Comparison of ENCODE assay signal across 25 cellular contexts in genomic region chr7:81248420-81248819, GRCh38.
A peak's percentile ranks its signal among the peaks of the same experiment; 100 is the strongest.
DNase-seq lines count a peak whose midpoint lies in the region; ATAC-seq, FAIRE-seq and TF ChIP-seq lines count a peak whose summit lies in the region.
"Had no signal": no experiment of that assay in that cellular context is flagged by ENCODE, and none has a peak within 500 bp of the region (broad histone marks: within the 10 kb centered on the region; RNA-seq: fewer than 3 reads in every experiment).

No MANE protein-coding gene starts in this region.

- ATAC-seq in A549 (peak in 1 of 2 experiments; percentile 60; a peak in 2 of 6 replicates), GM21447 (IDR thresholded peaks at IDR 0.05; ENCODE audit: unreplicated experiment) (no peak)
- ATAC-seq: CD8-positive, alpha-beta T cell; HCT116 had no signal

- no peaks in the 10 kb centered on the region for H3K79me1 ChIP-seq in H1 (ENCODE audit: low read depth, low read length)

- H3K27me3 Mint-ChIP-seq in chondrocyte (ENCODE audit: low read depth), result no peaks in the 10 kb centered on the region

- H2BK15ac ChIP-seq in H1 (ENCODE audit: low read length), result no peak overlapping the region

- no peak overlapping the region for H3K23ac ChIP-seq in H1 (ENCODE audit: insufficient read length)

- no peak overlapping the region for H2AK5ac ChIP-seq in H1 (ENCODE audit: low read depth, low read length)

- TF ChIP-seq POLR2A in A549 (IDR thresholded peaks at IDR 0.05; ENCODE audit: low read length), result no peak
- TF ChIP-seq POLR2A in H1 (IDR thresholded peaks at IDR 0.05; ENCODE audit: control extremely low read depth in 1 of 2, low read depth in 2 of 2, low read length in 2 of 2), result no peak
- no peak for TF ChIP-seq POLR2A in tibial nerve (IDR thresholded peaks at IDR 0.05)

- H3K4me3 ChIP-seq in A549 (no peak overlapping the region), H1 (ENCODE audit: extremely low read depth in 1 of 4, insufficient read depth in 2 of 4, low read depth in 3 of 4, low read length in 4 of 4) (no peak overlapping the region), tibial nerve (no peak overlapping the region)
- H3K4me3 ChIP-seq: Peyer's patch, SJSA1 had no signal

- no peak for TF ChIP-seq CTCF in A549 (IDR thresholded peaks at IDR 0.05)
- TF ChIP-seq CTCF in H1 (IDR thresholded peaks at IDR 0.05; ENCODE audit: control extremely low read depth in 1 of 3, insufficient read depth in 1 of 3, low read depth in 1 of 3, low read length in 3 of 3), result no peak
- no peak for TF ChIP-seq CTCF in chondrocyte (IDR thresholded peaks at IDR 0.05)
- TF ChIP-seq CTCF in GM20000 (IDR thresholded peaks at IDR 0.05; ENCODE audit: extremely low read depth, missing control alignments), result no peak
- TF ChIP-seq CTCF in tibial nerve (IDR thresholded peaks at IDR 0.05), result no peak

- no peak overlapping the region for H3K4me3 Mint-ChIP-seq in chondrocyte (ENCODE audit: unreplicated experiment)
- H3K4me3 Mint-ChIP-seq: CD8-positive, alpha-beta T cell had no signal

- H3K27me3 ChIP-seq in H1 (replicated peaks in 1 of 4; ENCODE audit: control insufficient read depth in 3 of 4, extremely low read depth in 1 of 4, insufficient read depth in 3 of 4, low read length in 3 of 4) (no peaks in the 10 kb centered on the region), tibial nerve (no peaks in the 10 kb centered on the region)
- H3K27me3 ChIP-seq: Peyer's patch, SJSA1 had no signal

- H2AFZ ChIP-seq in H1 (ENCODE audit: low read length), result no peak overlapping the region

- H3K23me2 ChIP-seq in H1 (ENCODE audit: low read depth, low read length), result no peaks in the 10 kb centered on the region

- H4K8ac ChIP-seq in H1 (ENCODE audit: extremely low read depth, insufficient read depth, low read length), result no peak overlapping the region

- no peak overlapping the region for H4K91ac ChIP-seq in H1 (replicated peaks; ENCODE audit: insufficient read length, low read length)

- 0 out of 3 replicates have a peak, but pooled peaks cover 3% of the 10 kb centered on the region for H3K9me3 ChIP-seq in A549
- H3K9me3 ChIP-seq in H1 (ENCODE audit: insufficient read depth in 2 of 2, low read depth in 1 of 2, low read length in 1 of 2), result no peaks in the 10 kb centered on the region
- no peaks in the 10 kb centered on the region for H3K9me3 ChIP-seq in tibial nerve
- H3K9me3 ChIP-seq: Peyer's patch, SJSA1 had no signal

- TF ChIP-seq EP300 in A549 (IDR thresholded peaks at IDR 0.05) (no peak), H1 (IDR thresholded peaks at IDR 0.05; ENCODE audit: borderline replicate concordance in 1 of 2, low read depth in 2 of 2, low read length in 2 of 2) (no peak), tibial nerve (IDR thresholded peaks at IDR 0.05) (no peak)

- H2BK12ac ChIP-seq in H1 (ENCODE audit: low read depth, low read length), result no peak overlapping the region

- no peak overlapping the region for H2BK20ac ChIP-seq in H1 (ENCODE audit: low read length)

- H4K20me1 ChIP-seq in H1 (replicated peaks in 1 of 2; ENCODE audit: control insufficient read depth in 1 of 2, insufficient read depth in 2 of 2, low read length in 2 of 2), result no peaks in the 10 kb centered on the region

- H3K36me3 ChIP-seq in H1 (ENCODE audit: control insufficient read depth in 2 of 4, insufficient read depth in 4 of 4, low read length in 3 of 4), result no peaks in the 10 kb centered on the region
- H3K36me3 ChIP-seq in tibial nerve, result no peaks in the 10 kb centered on the region
- H3K36me3 ChIP-seq: Peyer's patch, SJSA1 had no signal

- no peaks in the 10 kb centered on the region for H3K79me2 ChIP-seq in H1 (ENCODE audit: control insufficient read depth in 1 of 2, insufficient read depth in 2 of 2, low read length in 2 of 2)

- H3K18ac ChIP-seq in H1 (ENCODE audit: extremely low read depth, low read length), result no peak overlapping the region

- peaks cover 3% of the 10 kb centered on the region for H3K4me1 Mint-ChIP-seq in chondrocyte (ENCODE audit: low read depth)

- peaks cover 7% of the 10 kb centered on the region for H3K9me3 Mint-ChIP-seq in chondrocyte (ENCODE audit: low read depth)

- no peak overlapping the region for H2BK120ac ChIP-seq in H1 (replicated peaks; ENCODE audit: low read depth, low read length)

- H3K4me2 ChIP-seq in A549 (0 out of 3 replicates have a peak overlapping the region, but pooled peaks have one; percentile 4), H1 (ENCODE audit: insufficient read depth in 1 of 2, low read depth in 2 of 2, low read length in 2 of 2) (no peak overlapping the region)

- no peak overlapping the region for H2BK5ac ChIP-seq in H1 (ENCODE audit: low read depth, low read length)

- H3K27ac ChIP-seq in A549 (no peak overlapping the region), H1 (ENCODE audit: low read depth, low read length) (no peak overlapping the region), tibial nerve (no peak overlapping the region)
- H3K27ac ChIP-seq: Peyer's patch, SJSA1 had no signal

- no peaks in the 10 kb centered on the region for H3K36me3 Mint-ChIP-seq in chondrocyte (ENCODE audit: low read depth)
- H3K36me3 Mint-ChIP-seq: CD8-positive, alpha-beta T cell had no signal

- H3K4ac ChIP-seq in H1 (replicated peaks; ENCODE audit: insufficient read length, low read depth, low read length), result no peak overlapping the region

- POLR2A ChIA-PET in A549 (lab: Yijun Ruan, JAX) (no interaction called here), H1 (lab: Charles Lee; ENCODE audit: partially characterized antibody) (no interaction called here)

- TF ChIP-seq RAD21 in A549 (conservative IDR thresholded peaks at IDR 0.05 in 1 of 2, IDR thresholded peaks at IDR 0.05 in 1 of 2) (no peak), H1 (IDR thresholded peaks at IDR 0.05 in 1 of 2, conservative IDR thresholded peaks at IDR 0.05 in 1 of 2; ENCODE audit: low read depth in 2 of 2, low read length in 2 of 2) (no peak)

- no peak overlapping the region for H4K5ac ChIP-seq in H1 (ENCODE audit: insufficient read length, low read depth, low read length)

- no peak overlapping the region for H3K27ac Mint-ChIP-seq in chondrocyte (ENCODE audit: unreplicated experiment)
- H3K27ac Mint-ChIP-seq: CD8-positive, alpha-beta T cell had no signal

- H3K14ac ChIP-seq in H1 (ENCODE audit: insufficient read length), result no peak overlapping the region

- H3K56ac ChIP-seq in H1 (replicated peaks; ENCODE audit: insufficient read length, low read depth, low read length), result no peak overlapping the region

- FAIRE-seq in A549 (lab: Jason Lieb, UNC), result peak; percentile 73
- FAIRE-seq in H1 (lab: Jason Lieb, UNC), result peak; percentile 60
- FAIRE-seq: GM12891 had no signal

- no peak overlapping the region for H3K9ac ChIP-seq in H1 (replicated peaks in 1 of 4; ENCODE audit: extremely low read depth in 1 of 4, low read depth in 3 of 4, low read length in 3 of 4)

- H3K4me1 ChIP-seq in A549 (peaks cover 10% of the 10 kb centered on the region; the same call in 2 of the 3 replicates), H1 (replicated peaks in 1 of 4; ENCODE audit: control insufficient read depth in 3 of 4, insufficient read depth in 4 of 4, low read length in 3 of 4) (peaks cover 0 to 3% (median 0%) of the 10 kb centered on the region in 4 experiments; a peak in 2 of 7 replicates), tibial nerve (no peaks in the 10 kb centered on the region)
- H3K4me1 ChIP-seq: Peyer's patch had no signal

- CTCF ChIA-PET in A549 (lab: Yijun Ruan, JAX) (interaction anchor here (0.9 kb wide), 1 partner anchor 202 kb away, joined by 3 read pairs; no protein-coding TSS in a partner anchor), H1 (lab: Charles Lee; ENCODE audit: partially characterized antibody) (interaction anchor here (0.9 to 1.2 kb wide), 3 partner anchors 12 to 332 kb away, joined by 3 read pairs; no protein-coding TSS in a partner anchor)

- 33% methylated on average over 3 of the region's 3 CpGs for WGBS in A549 (ENCODE audit: missing lambda C conversion rate)
- whole genome bisulfite sequencing in H1 (ENCODE audit: extremely low coverage in 1 of 2, insufficient coverage in 1 of 2, insufficient read length in 1 of 2, insufficient replicate concordance in 2 of 2, low coverage in 1 of 2, low lambda C conversion rate in 2 of 2, missing lambda C conversion rate in 1 of 2), 2 experiments, result 94% methylated on average over 3 of the region's 3 CpGs; no CpG with 5 or more reads in 1 of the 2 experiments
- WGBS in tibial nerve, 2 donors, result 86 to 90% methylated on average over 3 of the region's 3 CpGs

- DNase-seq in A549 (ENCODE audit: low read depth in 1 of 2, low spot score in 1 of 2) (peak in 1 of 2 experiments; percentile 31), ELR (ENCODE audit: low read depth) (peak; percentile 40), NCI-H69 (lab: John Stamatoyannopoulos, UW) (peak; percentile 23), H1 (ENCODE audit: low read depth in 1 of 2, low spot score in 2 of 2) (no peak), chondrocyte (ENCODE audit: low spot score) (no peak), GM20000 (ENCODE audit: low spot score) (no peak), tibial nerve (ENCODE audit: low spot score in 2 of 2) (no peak)
- DNase-seq: 8988T; AML-193; C1 segment of cervical spinal cord; CD8-positive, alpha-beta T cell; DMS153; GOT3; Karpas-422; MM.1S; NCI-H1048; NCI-H1417 treated with DMSO at 0.1 percent for 48 hours; NCI-H187; NCI-H446; NCI-H748 treated with DMSO at 0.1 percent for 48 hours; Peyer's patch had no signal

TF ChIP-seq in A549, 52 proteins besides CTCF, POLR2A, EP300 and RAD21 (continues in another document):
- TF ChIP-seq RCOR1 (IDR thresholded peaks at IDR 0.05; ENCODE audit: low read depth, low read length) (no peak), HDAC2 (IDR thresholded peaks at IDR 0.05) (no peak), ELK1 (IDR thresholded peaks at IDR 0.05; ENCODE audit: low read depth, low read length) (no peak)

TF ChIP-seq in H1, 55 proteins besides CTCF, POLR2A, EP300 and RAD21:
- no peak for TF ChIP-seq FOSL1 (IDR thresholded peaks at IDR 0.05; ENCODE audit: insufficient read depth, low read depth, low read length)
- TF ChIP-seq EZH2 (IDR thresholded peaks at IDR 0.05; ENCODE audit: low read depth, low read length, severe bottlenecking), result no peak
- no peak for TF ChIP-seq BRCA1 (IDR thresholded peaks at IDR 0.05; ENCODE audit: low read depth, low read length)
- TF ChIP-seq SAP30 (IDR thresholded peaks at IDR 0.05; ENCODE audit: insufficient read depth, insufficient replicate concordance, low read length), result no peak
- no peak for TF ChIP-seq POLR2AphosphoS5 (IDR thresholded peaks at IDR 0.05; ENCODE audit: low read depth, low read length)
- no peak for TF ChIP-seq HDAC6 (IDR thresholded peaks at IDR 0.05; ENCODE audit: low read depth, low read length)
- TF ChIP-seq TEAD4 (IDR thresholded peaks at IDR 0.05; ENCODE audit: low read depth, low read length), result no peak
- no peak for TF ChIP-seq JUN (IDR thresholded peaks at IDR 0.05; ENCODE audit: low read depth, low read length)
- TF ChIP-seq TCF12 (IDR thresholded peaks at IDR 0.05; ENCODE audit: low read depth, low read length), result no peak
- no peak for TF ChIP-seq KDM4A (IDR thresholded peaks at IDR 0.05; ENCODE audit: low read depth, low read length, severe bottlenecking)
- no peak for TF ChIP-seq MAX (IDR thresholded peaks at IDR 0.05)
- no peak for TF ChIP-seq TAF7 (optimal IDR thresholded peaks at IDR 0.05; ENCODE audit: borderline replicate concordance, low read depth, low read length)

Comparison
In these comparisons a context has a peak if more than half of its experiments do, and no peak if none do; other contexts are left out.
1. DNase-seq: peak in ELR (single experiment) and NCI-H69 (single experiment); none in H1 (0 of 2), chondrocyte (single experiment), GM20000 (single experiment) and tibial nerve (0 of 2).